16 cellular contexts compared by ENCODE assay signal in genomic region chr1:203660069-203660468, GRCh38. TPM values are rescaled to one million over a fixed set of nuclear protein-coding genes. Genes with fewer than 3 reads are reported as not detected.
DNase-seq lines count a peak whose midpoint lies in the region; ATAC-seq and TF ChIP-seq lines count a peak whose summit lies in the region.
"Had no signal": no experiment of that assay in that cellular context is flagged by ENCODE, and none has a peak within 500 bp of the region (broad histone marks: within the 10 kb centered on the region; RNA-seq: fewer than 3 reads in every experiment).

No MANE protein-coding gene starts in this region.

- no peak overlapping the region for H3K27ac ChIP-seq in CD4-positive, alpha-beta T cell (ENCODE audit: low read depth, low read length)
- no peak overlapping the region for H3K27ac ChIP-seq in H9 (ENCODE audit: insufficient read length, low read depth, low read length)
- peak overlapping the region in 3 of 4 donors; percentile 74 to 89 (median 83) for H3K27ac ChIP-seq in gastroesophageal sphincter
- H3K27ac ChIP-seq: PC-9 had no signal

- no peaks in the 10 kb centered on the region for H3K27me3 ChIP-seq in CD4-positive, alpha-beta T cell (ENCODE audit: control insufficient read depth, insufficient read depth, low read length)
- H3K27me3 ChIP-seq in H9 (ENCODE audit: insufficient read depth, low read length) (no peaks in the 10 kb centered on the region), gastroesophageal sphincter (no peaks in the 10 kb centered on the region)
- H3K27me3 ChIP-seq: MG63 had no signal

- no peak for TF ChIP-seq CTCF in CD4-positive, alpha-beta T cell (IDR thresholded peaks at IDR 0.05)
- TF ChIP-seq CTCF in H9 (conservative IDR thresholded peaks at IDR 0.05), result no peak
- TF ChIP-seq CTCF in gastroesophageal sphincter (IDR thresholded peaks at IDR 0.05), result no peak

- TF ChIP-seq POLR2A in gastroesophageal sphincter (IDR thresholded peaks at IDR 0.05), result no peak

- H3K36me3 Mint-ChIP-seq in CD4-positive, alpha-beta T cell (ENCODE audit: low read depth), result peaks cover 9% of the 10 kb centered on the region
- H3K36me3 Mint-ChIP-seq in H9 (ENCODE audit: insufficient read depth in 1 of 3, low read depth in 3 of 3), result no peaks in the 10 kb centered on the region
- no peaks in the 10 kb centered on the region for H3K36me3 Mint-ChIP-seq in stimulated activated naive B cell treated with anti-CD40 and anti-IgM and Interleukin-4, amounts not matched to agents 10 μg/mL and 1 μg/mL and 100 μg/mL, for 72 hours

- H2BK5ac ChIP-seq in H9 (ENCODE audit: insufficient read length, low read length), result no peak overlapping the region

- peaks cover 6% of the 10 kb centered on the region; the same call in 1 of the 2 replicates for H3K4me1 ChIP-seq in H9 (ENCODE audit: insufficient read depth, low read length)
- H3K4me1 ChIP-seq in gastroesophageal sphincter, result peaks cover 4 to 99% (median 22%) of the 10 kb centered on the region in 3 donors

- H3K79me1 ChIP-seq in H9 (ENCODE audit: insufficient read depth, low read depth, low read length, poor library complexity, severe bottlenecking), result no peaks in the 10 kb centered on the region

- H3K36me3 ChIP-seq in gastroesophageal sphincter, result no peaks in the 10 kb centered on the region

- no peak overlapping the region for H4K91ac ChIP-seq in H9 (ENCODE audit: insufficient read length, low read depth, low read length)

- CTCF ChIA-PET in CD4-positive, alpha-beta T cell (lab: Charles Lee), result interaction anchor here (2.0 to 5.2 kb wide), 3 partner anchors 11 to 34 kb away, joined by 7 to 31 read pairs (median 11); partner anchors contain the start of gene ATP2B4

- H2BK20ac ChIP-seq in H9 (ENCODE audit: low read depth, low read length, poor library complexity, severe bottlenecking), result no peak overlapping the region

- peaks cover 67% of the 10 kb centered on the region for H3K4me1 Mint-ChIP-seq in CD4-positive, alpha-beta T cell (ENCODE audit: low read depth)
- peaks cover 23 to 37% of the 10 kb centered on the region in 2 experiments for H3K4me1 Mint-ChIP-seq in H9
- H3K4me1 Mint-ChIP-seq in stimulated activated naive B cell treated with anti-CD40 and anti-IgM and Interleukin-4, amounts not matched to agents 10 μg/mL and 1 μg/mL and 100 μg/mL, for 72 hours, result peaks cover 12 to 17% of the 10 kb centered on the region in 2 donors

- TF ChIP-seq EP300 in gastroesophageal sphincter (IDR thresholded peaks at IDR 0.05), result no peak

- H3K79me2 ChIP-seq in H9 (ENCODE audit: insufficient read depth, low read length), result no peaks in the 10 kb centered on the region

- no peak for DNase-seq in CD4-positive, alpha-beta T cell
- DNase-seq in H9 (no peak), DMS53 treated with DMSO at 0.1 percent for 48 hours (lab: John Stamatoyannopoulos, UW; ENCODE audit: unreplicated experiment) (no peak), SHP77 (lab: John Stamatoyannopoulos, UW) (no peak)
- DNase-seq in stimulated activated naive B cell treated with anti-CD40 and anti-IgM and Interleukin-4, amounts not matched to agents 10 μg/mL and 1 μg/mL and 100 μg/mL, for 72 hours, result no peak
- DNase-seq: DMS79, Karpas-422, MG63, NCI-H1092 treated with DMSO at 0.1 percent for 48 hours, NCI-H2081 treated with DMSO at 0.1 percent for 48 hours, NCI-H510A, NCI-H82, PC-9 had no signal

- no peak overlapping the region for H2AFZ ChIP-seq in H9 (ENCODE audit: low read length)
- H2AFZ ChIP-seq: PC-9 had no signal

- no peaks in the 10 kb centered on the region for H3K23me2 ChIP-seq in H9 (ENCODE audit: insufficient read length, low read depth, low read length, poor library complexity, severe bottlenecking)

- no peak overlapping the region for H3K4me3 ChIP-seq in gastroesophageal sphincter
- H3K4me3 ChIP-seq: MG63, PC-9 had no signal

- POLR2A ChIA-PET in CD4-positive, alpha-beta T cell (lab: Charles Lee), result interaction anchor here (0.8 to 1.7 kb wide), 3 partner anchors 12 to 34 kb away, joined by 3 to 4 read pairs (median 4); partner anchors contain the start of gene ATP2B4

- no peak overlapping the region for H2BK15ac ChIP-seq in H9 (ENCODE audit: low read depth, low read length)

- no peak overlapping the region for H2BK12ac ChIP-seq in H9 (ENCODE audit: insufficient read length, low read depth, low read length)

- H3K56ac ChIP-seq in H9 (ENCODE audit: insufficient read length, low read depth, low read length), result no peak overlapping the region

- no peak overlapping the region for H2AK5ac ChIP-seq in H9 (ENCODE audit: insufficient read length, low read length)

- H3K23ac ChIP-seq in H9 (ENCODE audit: insufficient read length, low read depth, low read length), result no peak overlapping the region

- H3K27ac Mint-ChIP-seq in CD4-positive, alpha-beta T cell, result peak overlapping the region; percentile 64
- H3K27ac Mint-ChIP-seq in H9, result no peak overlapping the region
- H3K27ac Mint-ChIP-seq in stimulated activated naive B cell treated with anti-CD40 and anti-IgM and Interleukin-4, amounts not matched to agents 10 μg/mL and 1 μg/mL and 100 μg/mL, for 72 hours, result peak overlapping the region; percentile 42

- H3K27me3 Mint-ChIP-seq in CD4-positive, alpha-beta T cell, result no peaks in the 10 kb centered on the region
- no peaks in the 10 kb centered on the region; the same call in 1 of the 2 replicates for H3K27me3 Mint-ChIP-seq in H9 (ENCODE audit: low read depth)
- no peaks in the 10 kb centered on the region for H3K27me3 Mint-ChIP-seq in stimulated activated naive B cell treated with anti-CD40 and anti-IgM and Interleukin-4, amounts not matched to agents 10 μg/mL and 1 μg/mL and 100 μg/mL, for 72 hours

- no peak overlapping the region for H3K4me3 Mint-ChIP-seq in CD4-positive, alpha-beta T cell
- no peak overlapping the region for H3K4me3 Mint-ChIP-seq in H9
- no peak overlapping the region for H3K4me3 Mint-ChIP-seq in stimulated activated naive B cell treated with anti-CD40 and anti-IgM and Interleukin-4, amounts not matched to agents 10 μg/mL and 1 μg/mL and 100 μg/mL, for 72 hours
- H3K4me3 Mint-ChIP-seq: CD14-positive monocyte had no signal

- intact Hi-C loops in CD4-positive, alpha-beta T cell (cut with DNase I, micrococcal nuclease), result no loop called here

- no peak overlapping the region for H4K8ac ChIP-seq in H9 (replicated peaks; ENCODE audit: insufficient read length, low read depth, low read length)

- ATAC-seq in CD4-positive, alpha-beta T cell (ENCODE audit: poor library complexity), result no peak
- ATAC-seq in gastroesophageal sphincter, result no peak
- ATAC-seq in stimulated activated naive B cell treated with anti-CD40 and anti-IgM and Interleukin-4, amounts not matched to agents 10 μg/mL and 1 μg/mL and 100 μg/mL, for 72 hours (replicated peaks), result no peak
- no peak for ATAC-seq in HG03378 (IDR thresholded peaks at IDR 0.05; ENCODE audit: unreplicated experiment)

- no peak overlapping the region for H3K4me2 ChIP-seq in H9 (ENCODE audit: insufficient read depth, insufficient read length, low read length)
- H3K4me2 ChIP-seq: PC-9 had no signal

- H3K9ac ChIP-seq in H9 (ENCODE audit: extremely low read depth, insufficient read length, low read length), result no peak overlapping the region

- H3K14ac ChIP-seq in H9 (ENCODE audit: insufficient read depth, low read length), result peak overlapping the region; percentile 47; the same call in 1 of the 2 replicates

- H4K20me1 ChIP-seq in H9 (ENCODE audit: control insufficient read depth, insufficient read depth, insufficient read length), result no peaks in the 10 kb centered on the region

- H4K5ac ChIP-seq in H9 (ENCODE audit: insufficient read length, low read depth, low read length), result no peak overlapping the region

- no peak overlapping the region for H3K4ac ChIP-seq in H9 (ENCODE audit: low read depth, low read length)

- no peaks in the 10 kb centered on the region for H3K9me3 Mint-ChIP-seq in CD4-positive, alpha-beta T cell
- H3K9me3 Mint-ChIP-seq in H9, result no peaks in the 10 kb centered on the region
- H3K9me3 Mint-ChIP-seq in stimulated activated naive B cell treated with anti-CD40 and anti-IgM and Interleukin-4, amounts not matched to agents 10 μg/mL and 1 μg/mL and 100 μg/mL, for 72 hours, result no peaks in the 10 kb centered on the region
- H3K9me3 Mint-ChIP-seq: CD14-positive monocyte had no signal

- no peak overlapping the region for H3K18ac ChIP-seq in H9 (ENCODE audit: insufficient read length, low read depth, low read length)

- H3K9me3 ChIP-seq in CD4-positive, alpha-beta T cell (ENCODE audit: control insufficient read depth, low read length), result no peaks in the 10 kb centered on the region
- no peaks in the 10 kb centered on the region for H3K9me3 ChIP-seq in H9 (ENCODE audit: control insufficient read depth, low read depth, low read length)
- no peaks in the 10 kb centered on the region for H3K9me3 ChIP-seq in gastroesophageal sphincter
- H3K9me3 ChIP-seq: MG63 had no signal

- no CpG with 5 or more reads among the region's 3 CpGs for WGBS in H9 (ENCODE audit: extremely low coverage, insufficient read length, low lambda C conversion rate)
- 44 to 60% methylated on average over 1 to 2 of the region's 3 CpGs for WGBS in gastroesophageal sphincter (ENCODE audit: low coverage in 1 of 2), 2 donors

- no peak overlapping the region for H3T11ph ChIP-seq in H9 (ENCODE audit: low read length)

- no peak overlapping the region for H2BK120ac ChIP-seq in H9 (ENCODE audit: low read depth, low read length, poor library complexity, severe bottlenecking)

RNA-seq across cellular contexts. Expression of gene ATP2B4, which starts 33.4 kb away (rescaled TPM):
- 10 to 100 TPM; 23.6 to 23.7 TPM for total RNA-seq in CD4-positive, alpha-beta T cell
- total RNA-seq in H9 (2021) (14.1 and 15.7 TPM in 2 replicates), gastroesophageal sphincter (100 to 1,000 TPM; 211 to 454 (median 257) TPM)

Comparison
In these comparisons a context has a peak if more than half of its experiments do, and no peak if none do; other contexts are left out.
1. H3K27ac ChIP-seq: peak in gastroesophageal sphincter (3 of 4); none in CD4-positive, alpha-beta T cell (single experiment) and H9 (single experiment).
2. H3K27ac Mint-ChIP-seq: peak in CD4-positive, alpha-beta T cell (single experiment) and stimulated activated naive B cell treated with anti-CD40 and anti-IgM and Interleukin-4, amounts not matched to agents 10 μg/mL and 1 μg/mL and 100 μg/mL, for 72 hours (single experiment); none in H9 (0 of 3).
3. RNA of gene ATP2B4, which starts 33.4 kb away (total RNA-seq): 211 to 454 TPM in gastroesophageal sphincter; 23.6 to 23.7 TPM in CD4-positive, alpha-beta T cell and 14.1 to 15.7 TPM in H9; every median in the first group is over 4 times any median in the second.